ENCODE assay signal across 11 cellular contexts in the genomic region with DNA sequence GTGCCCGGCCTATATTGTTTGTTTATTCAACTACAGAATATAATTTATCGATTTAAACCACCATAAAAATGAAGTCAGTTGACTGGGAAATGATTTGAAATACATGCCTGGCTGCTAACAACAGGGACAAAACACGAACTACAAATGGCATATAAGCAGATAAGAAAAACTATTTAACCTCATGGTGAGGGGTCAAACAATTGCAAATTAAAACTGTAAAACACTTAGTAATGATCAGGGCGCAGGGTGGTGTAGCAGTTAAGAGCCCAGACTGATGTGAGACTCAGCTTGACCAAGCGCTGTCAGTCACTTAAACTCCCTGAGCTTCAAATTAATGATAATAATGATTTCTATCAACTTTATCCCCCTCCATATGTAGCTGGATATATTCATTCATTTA. TPM values are rescaled to one million over a fixed set of nuclear protein-coding genes. Genes with fewer than 3 reads are reported as not detected.
DNase-seq lines count a peak whose midpoint lies in the region; ATAC-seq, FAIRE-seq and TF ChIP-seq lines count a peak whose summit lies in the region.
"Had no signal": no experiment of that assay in that cellular context is flagged by ENCODE, and none has a peak within 500 bp of the region (broad histone marks: within the 10 kb centered on the region; RNA-seq: fewer than 3 reads in every experiment).

No MANE protein-coding gene starts in this region.

- H3K27ac Mint-ChIP-seq in H9, result peak overlapping the region; percentile 68 to 78 (median 71)
- H3K27ac Mint-ChIP-seq in effector memory CD8-positive, alpha-beta T cell, result peak overlapping the region; percentile 96 to 97

- H2AK5ac ChIP-seq in H9 (ENCODE audit: insufficient read length, low read length), result no peak overlapping the region

- no peak overlapping the region for H2BK15ac ChIP-seq in H9 (ENCODE audit: low read depth, low read length)

- H3K79me1 ChIP-seq in H9 (ENCODE audit: insufficient read depth, low read depth, low read length, poor library complexity, severe bottlenecking), result peaks cover 7% of the 10 kb centered on the region

- H3K4me3 ChIP-seq in small intestine (ENCODE audit: low read depth in 1 of 2, low read length in 2 of 2), result no peak overlapping the region

- no CpG with 5 or more reads among the region's 5 CpGs for WGBS in H9 (ENCODE audit: extremely low coverage, insufficient read length, low lambda C conversion rate)
- WGBS in small intestine, 3 donors, result 12 to 57% (median 48%) methylated on average over 5 of the region's 5 CpGs

- H4K5ac ChIP-seq in H9 (ENCODE audit: insufficient read length, low read depth, low read length), result no peak overlapping the region

- H3K4me2 ChIP-seq in H9 (ENCODE audit: insufficient read depth, insufficient read length, low read length), result no peak overlapping the region

- H3K4me1 Mint-ChIP-seq in H9, result peaks cover 46 to 50% of the 10 kb centered on the region in 2 experiments
- H3K4me1 Mint-ChIP-seq in effector memory CD8-positive, alpha-beta T cell (ENCODE audit: low read depth in 2 of 2), result peaks cover 29 to 38% of the 10 kb centered on the region in 2 donors

- H4K20me1 ChIP-seq in H9 (ENCODE audit: control insufficient read depth, insufficient read depth, insufficient read length), result no peaks in the 10 kb centered on the region

- peaks cover 61% of the 10 kb centered on the region; the same call in 1 of the 2 replicates for H3K79me2 ChIP-seq in H9 (ENCODE audit: insufficient read depth, low read length)
- H3K79me2 ChIP-seq: parathyroid adenoma had no signal

- DNase-seq in H9 (no peak), RWPE1 (ENCODE audit: low spot score) (no peak), small intestine (peak; percentile 78)
- DNase-seq in effector memory CD8-positive, alpha-beta T cell, result no peak
- DNase-seq: GDM1, NCI-H1092 treated with DMSO at 0.1 percent for 48 hours had no signal

- peaks cover 10% of the 10 kb centered on the region for H3K4me1 ChIP-seq in H9 (ENCODE audit: insufficient read depth, low read length)
- H3K4me1 ChIP-seq in small intestine (ENCODE audit: control insufficient read depth in 2 of 2, insufficient read depth in 1 of 2, low read depth in 1 of 2, low read length in 1 of 2), result peaks cover 2 to 14% of the 10 kb centered on the region in 2 donors
- H3K4me1 ChIP-seq: parathyroid adenoma had no signal

- H4K8ac ChIP-seq in H9 (replicated peaks; ENCODE audit: insufficient read length, low read depth, low read length), result no peak overlapping the region

- no peak overlapping the region for H2BK5ac ChIP-seq in H9 (ENCODE audit: insufficient read length, low read length)

- H3K23ac ChIP-seq in H9 (ENCODE audit: insufficient read length, low read depth, low read length), result no peak overlapping the region

- H2BK12ac ChIP-seq in H9 (ENCODE audit: insufficient read length, low read depth, low read length), result no peak overlapping the region

- H3K36me3 Mint-ChIP-seq in H9 (ENCODE audit: insufficient read depth in 1 of 3, low read depth in 3 of 3), result peaks cover 59 to 87% (median 85%) of the 10 kb centered on the region in 3 experiments
- H3K36me3 Mint-ChIP-seq in effector memory CD8-positive, alpha-beta T cell (ENCODE audit: insufficient read depth), result peaks cover 21% of the 10 kb centered on the region

- no peaks in the 10 kb centered on the region for H3K9me3 Mint-ChIP-seq in H9
- no peaks in the 10 kb centered on the region for H3K9me3 Mint-ChIP-seq in effector memory CD8-positive, alpha-beta T cell

- H3K18ac ChIP-seq in H9 (ENCODE audit: insufficient read length, low read depth, low read length), result no peak overlapping the region

- no peak overlapping the region for H3K56ac ChIP-seq in H9 (ENCODE audit: insufficient read length, low read depth, low read length)

- no peak overlapping the region for H4K91ac ChIP-seq in H9 (ENCODE audit: insufficient read length, low read depth, low read length)

- no peak overlapping the region for H2BK120ac ChIP-seq in H9 (ENCODE audit: low read depth, low read length, poor library complexity, severe bottlenecking)

- H3K9ac ChIP-seq in H9 (ENCODE audit: extremely low read depth, insufficient read length, low read length), result no peak overlapping the region
- H3K9ac ChIP-seq: parathyroid adenoma had no signal

- no peak for TF ChIP-seq CTCF in H9 (conservative IDR thresholded peaks at IDR 0.05)
- TF ChIP-seq CTCF in RWPE1 (conservative IDR thresholded peaks at IDR 0.05; ENCODE audit: low read depth), result no peak

- no peak overlapping the region for H2BK20ac ChIP-seq in H9 (ENCODE audit: low read depth, low read length, poor library complexity, severe bottlenecking)

- H3K9me3 ChIP-seq in H9 (ENCODE audit: control insufficient read depth, low read depth, low read length), result no peaks in the 10 kb centered on the region
- no peaks in the 10 kb centered on the region for H3K9me3 ChIP-seq in small intestine (ENCODE audit: control insufficient read depth, low read depth)

- no peak for FAIRE-seq in small intestine (lab: Jason Lieb, UNC)
- FAIRE-seq: islet of Langerhans had no signal

- H3K23me2 ChIP-seq in H9 (ENCODE audit: insufficient read length, low read depth, low read length, poor library complexity, severe bottlenecking), result peaks cover 3% of the 10 kb centered on the region

- H3K4ac ChIP-seq in H9 (ENCODE audit: low read depth, low read length), result no peak overlapping the region

- POLR2A ChIA-PET in RWPE1 (lab: Yijun Ruan, JAX; ENCODE audit: low non-redundant PET), result interaction anchor here (1.7 kb wide), 1 partner anchor 27 kb away, joined by 4 read pairs; the partner anchor contains the start of gene MOB1A

- CTCF ChIA-PET in RWPE1 (lab: Yijun Ruan, JAX), result no interaction called here

- peaks cover 0 to 8% of the 10 kb centered on the region in 2 donors for H3K36me3 ChIP-seq in small intestine (ENCODE audit: control insufficient read depth in 2 of 2, insufficient read depth in 2 of 2, low read length in 2 of 2)

- H3K27ac ChIP-seq in H9 (ENCODE audit: insufficient read length, low read depth, low read length) (no peak overlapping the region), RWPE1 (peak overlapping the region; percentile 72), small intestine (ENCODE audit: low read depth in 1 of 2, low read length in 1 of 2) (peak overlapping the region; percentile 71 to 78)
- H3K27ac ChIP-seq: parathyroid adenoma had no signal

- H3K27me3 Mint-ChIP-seq in H9 (ENCODE audit: low read depth), result no peaks in the 10 kb centered on the region
- H3K27me3 Mint-ChIP-seq in effector memory CD8-positive, alpha-beta T cell, result no peaks in the 10 kb centered on the region

- no peak overlapping the region for H3T11ph ChIP-seq in H9 (ENCODE audit: low read length)

- peak overlapping the region in 1 of 2 experiments; percentile 55; a peak in 1 of 5 replicates for H3K4me3 Mint-ChIP-seq in H9
- peak overlapping the region; percentile 67 to 75 for H3K4me3 Mint-ChIP-seq in effector memory CD8-positive, alpha-beta T cell

- H3K14ac ChIP-seq in H9 (ENCODE audit: insufficient read depth, low read length), result no peak overlapping the region

- H3K27me3 ChIP-seq in H9 (ENCODE audit: insufficient read depth, low read length) (no peaks in the 10 kb centered on the region), small intestine (ENCODE audit: control insufficient read depth in 2 of 2, insufficient read depth in 2 of 2, low read length in 2 of 2) (no peaks in the 10 kb centered on the region)

- no peak for ATAC-seq in effector memory CD8-positive, alpha-beta T cell (replicated peaks)
- ATAC-seq in GM18520 (IDR thresholded peaks at IDR 0.05; ENCODE audit: unreplicated experiment), result no peak
- no peak for ATAC-seq in GM18511 (IDR thresholded peaks at IDR 0.05; ENCODE audit: unreplicated experiment)
- no peak for ATAC-seq in HG03442 (IDR thresholded peaks at IDR 0.05; ENCODE audit: unreplicated experiment)

- no peak overlapping the region for H2AFZ ChIP-seq in H9 (ENCODE audit: low read length)
- H2AFZ ChIP-seq: parathyroid adenoma had no signal

RNA-seq across cellular contexts. Expression of gene MTHFD2, which starts 6.7 kb away (rescaled TPM):
- 186 and 201 TPM in 2 replicates for total RNA-seq in H9 (2021)
- polyA plus RNA-seq in small intestine, result 100 to 1,000 TPM in 1 of 3 donors, 10 to 100 TPM in 1, 1 to 10 TPM in 1; 8.1 to 114 (median 12.4) TPM

RNA-seq across cellular contexts. Expression of gene MOB1A, which starts 26.4 kb away (rescaled TPM):
- 95.1 and 98.6 TPM in 2 replicates for total RNA-seq in H9 (2021)
- polyA plus RNA-seq in small intestine, result 10 to 100 TPM; 41.3 to 50.1 (median 43.9) TPM

RNA-seq across cellular contexts. Expression of gene BOLA3, which starts 57.4 kb away (rescaled TPM):
- total RNA-seq in H9 (2021), result 45.0 and 51.9 TPM in 2 replicates
- 10 to 100 TPM; 57.3 to 75.8 (median 62.8) TPM for polyA plus RNA-seq in small intestine
